ENCODE assay signal across 9 cellular contexts in genomic region chr7:149321978-149322541, GRCh38.
DNase-seq lines count a peak whose midpoint lies in the region; ATAC-seq and TF ChIP-seq lines count a peak whose summit lies in the region.
"Had no signal": no experiment of that assay in that cellular context is flagged by ENCODE, and none has a peak within 500 bp of the region (broad histone marks: within the 10 kb centered on the region; RNA-seq: fewer than 3 reads in every experiment).

No MANE protein-coding gene starts in this region.

- intact Hi-C loops in vagina (cut with DNase I), result no loop called here

- H3K9me3 ChIP-seq in RWPE2 (ENCODE audit: severe bottlenecking) (no peaks in the 10 kb centered on the region), esophagus (ENCODE audit: control insufficient read depth in 2 of 2, insufficient read depth in 1 of 2, low read depth in 1 of 2, low read length in 1 of 2) (no peaks in the 10 kb centered on the region), vagina (no peaks in the 10 kb centered on the region)

- WGBS in esophagus, 2 donors, result 55 to 56% methylated on average over 5 of the region's 5 CpGs

- H3K4me3 ChIP-seq in RWPE2 (ENCODE audit: severe bottlenecking), result no peak overlapping the region
- H3K4me3 ChIP-seq in esophagus (ENCODE audit: low read depth in 1 of 2, low read length in 2 of 2), result peak overlapping the region; percentile 18 to 46
- H3K4me3 ChIP-seq in skeletal muscle cell (ENCODE audit: low read depth, low read length), result peak overlapping the region; percentile 19
- H3K4me3 ChIP-seq in vagina, result peak overlapping the region in 1 of 2 donors; percentile 7

- POLR2A ChIA-PET in RWPE1 (lab: Yijun Ruan, JAX; ENCODE audit: low non-redundant PET), result no interaction called here

- no peak for TF ChIP-seq POLR2A in vagina (IDR thresholded peaks at IDR 0.05)

- CTCF ChIA-PET in RWPE1 (lab: Yijun Ruan, JAX), result interaction anchor here (0.6 kb wide), 1 partner anchor 13 kb away, joined by 3 read pairs; no protein-coding TSS in a partner anchor

- peak; percentile 34 for DNase-seq in GM10266 (ENCODE audit: extremely low spot score)
- no peak for DNase-seq in RWPE2 (ENCODE audit: low spot score)
- no peak for DNase-seq in skeletal muscle cell (ENCODE audit: low read depth)
- no peak for DNase-seq in RWPE1 (ENCODE audit: low spot score)
- DNase-seq in vagina (ENCODE audit: extremely low spot score in 2 of 2), result no peak
- DNase-seq in GOT3 (lab: John Stamatoyannopoulos, UW), result no peak
- DNase-seq: NCI-H69 had no signal

- H3K27ac ChIP-seq in RWPE2 (ENCODE audit: poor library complexity, severe bottlenecking), result no peak overlapping the region
- H3K27ac ChIP-seq in esophagus (ENCODE audit: low read depth in 2 of 2, low read length in 1 of 2), result peak overlapping the region in 1 of 2 donors; percentile 0
- H3K27ac ChIP-seq in RWPE1, result no peak overlapping the region
- no peak overlapping the region for H3K27ac ChIP-seq in vagina

- ATAC-seq in RWPE2 (ENCODE audit: low read depth) (peak; percentile 17; the same call in 1 of the 3 replicates), HG03135 (IDR thresholded peaks at IDR 0.05; ENCODE audit: unreplicated experiment) (no peak)

- H3K36me3 ChIP-seq in RWPE2 (ENCODE audit: low read depth) (no peaks in the 10 kb centered on the region), esophagus (ENCODE audit: control insufficient read depth in 2 of 2, insufficient read depth in 2 of 2, low read length in 1 of 2) (no peaks in the 10 kb centered on the region), vagina (no peaks in the 10 kb centered on the region)

- no peak for TF ChIP-seq CTCF in GM10266 (IDR thresholded peaks at IDR 0.05; ENCODE audit: control insufficient read depth, insufficient read depth, low read depth, missing control alignments)
- TF ChIP-seq CTCF in RWPE2 (IDR thresholded peaks at IDR 0.05; ENCODE audit: poor library complexity, severe bottlenecking), result no peak
- no peak for TF ChIP-seq CTCF in RWPE1 (conservative IDR thresholded peaks at IDR 0.05; ENCODE audit: low read depth)
- TF ChIP-seq CTCF in vagina (IDR thresholded peaks at IDR 0.05), result no peak

- H3K27me3 ChIP-seq in RWPE2 (ENCODE audit: insufficient read depth, poor library complexity, severe bottlenecking), result no peaks in the 10 kb centered on the region
- no peaks in the 10 kb centered on the region for H3K27me3 ChIP-seq in esophagus (ENCODE audit: control insufficient read depth in 1 of 2, insufficient read depth in 2 of 2, low read length in 2 of 2)
- no peaks in the 10 kb centered on the region for H3K27me3 ChIP-seq in vagina

- H3K4me1 ChIP-seq in RWPE2 (ENCODE audit: insufficient read depth, poor library complexity, severe bottlenecking), result no peaks in the 10 kb centered on the region
- no peaks in the 10 kb centered on the region for H3K4me1 ChIP-seq in esophagus (ENCODE audit: control insufficient read depth in 2 of 2, insufficient read depth in 2 of 2, low read length in 1 of 2)
- no peaks in the 10 kb centered on the region for H3K4me1 ChIP-seq in vagina
